Comparison of ENCODE assay signal across 10 cellular contexts in genomic region chr12:27970981-27971489, GRCh38. TPM values are rescaled to one million over a fixed set of nuclear protein-coding genes. Genes with fewer than 3 reads are reported as not detected.
DNase-seq lines count a peak whose midpoint lies in the region; ATAC-seq, FAIRE-seq and TF ChIP-seq lines count a peak whose summit lies in the region.
"Had no signal": no experiment of that assay in that cellular context is flagged by ENCODE, and none has a peak within 500 bp of the region (broad histone marks: within the 10 kb centered on the region; RNA-seq: fewer than 3 reads in every experiment).

No MANE protein-coding gene starts in this region.

- intact Hi-C loops in Right ventricle myocardium inferior (cut with DNase I) (no loop called here), cardiac septum (cut with DNase I) (no loop called here), endothelial cell of umbilical vein (cut with micrococcal nuclease) (loop anchor here (2.0 to 5.0 kb wide), 2 partner anchors 51 to 992 kb away; no protein-coding TSS in a partner anchor), CD14-positive monocyte (cut with micrococcal nuclease) (no loop called here)

- H3K27ac ChIP-seq in endothelial cell of umbilical vein (ENCODE audit: insufficient read depth, low read depth, low read length) (no peak overlapping the region), mucosa of rectum (ENCODE audit: low read depth in 2 of 2, low read length in 2 of 2) (no peak overlapping the region)

- H3K9ac ChIP-seq in endothelial cell of umbilical vein (replicated peaks; ENCODE audit: extremely low read depth, insufficient read depth, low read length) = no peak overlapping the region
- no peak overlapping the region for H3K9ac ChIP-seq in mucosa of rectum (ENCODE audit: low read depth in 1 of 2, low read length in 2 of 2)

- peak overlapping the region in 1 of 2 donors; percentile 85 for H3K4me3 Mint-ChIP-seq in CD14-positive monocyte

- H3K36me3 ChIP-seq in endothelial cell of umbilical vein (ENCODE audit: control insufficient read depth in 2 of 2, extremely low read depth in 1 of 2, insufficient read depth in 2 of 2, low read length in 2 of 2) = no peaks in the 10 kb centered on the region
- no peaks in the 10 kb centered on the region for H3K36me3 ChIP-seq in mucosa of rectum (ENCODE audit: control insufficient read depth in 2 of 2, insufficient read depth in 2 of 2, low read length in 2 of 2)

- H4K20me1 ChIP-seq in endothelial cell of umbilical vein (replicated peaks; ENCODE audit: control insufficient read depth, extremely low read depth, insufficient read depth, low read length) = no peaks in the 10 kb centered on the region

- H3K79me2 ChIP-seq in endothelial cell of umbilical vein (ENCODE audit: control insufficient read depth, insufficient read depth, low read length) = no peaks in the 10 kb centered on the region

- TF ChIP-seq CTCF in endothelial cell of umbilical vein (IDR thresholded peaks at IDR 0.05; ENCODE audit: extremely low read depth in 1 of 2, insufficient read depth in 1 of 2, low read depth in 1 of 2, low read length in 2 of 2) (no peak), CD14-positive monocyte (IDR thresholded peaks at IDR 0.05) (no peak)

- H3K27ac Mint-ChIP-seq in CD14-positive monocyte = no peak overlapping the region

- POLR2A ChIA-PET in endothelial cell of umbilical vein (lab: Charles Lee) = no interaction called here

- no peaks in the 10 kb centered on the region for H3K9me3 ChIP-seq in endothelial cell of umbilical vein (replicated peaks; ENCODE audit: control insufficient read depth, insufficient read depth, low read length)
- H3K9me3 ChIP-seq in mucosa of rectum (ENCODE audit: control insufficient read depth in 2 of 2, low read length in 2 of 2) = no peaks in the 10 kb centered on the region

- ATAC-seq in Right ventricle myocardium inferior (peak; percentile 17), GM21619 (IDR thresholded peaks at IDR 0.05; ENCODE audit: unreplicated experiment) (no peak)

- no peak for DNase-seq in Right ventricle myocardium inferior (ENCODE audit: missing footprints)
- DNase-seq in cardiac septum (ENCODE audit: low spot score) = no peak
- DNase-seq in endothelial cell of umbilical vein (ENCODE audit: low read depth, low spot score) = no peak
- no peak for DNase-seq in CD14-positive monocyte (ENCODE audit: low spot score)
- no peak for DNase-seq in RCC 7860 (ENCODE audit: low spot score)
- no peak for DNase-seq in OCI-M2 (lab: John Stamatoyannopoulos, UW; ENCODE audit: unreplicated experiment)
- DNase-seq: activated naive CD4-positive, alpha-beta T cell; DMS153 had no signal

- peaks cover 0 to 29% (median 15%) of the 10 kb centered on the region in 7 donors for H3K9me3 Mint-ChIP-seq in CD14-positive monocyte

- H2AFZ ChIP-seq in endothelial cell of umbilical vein (ENCODE audit: low read depth, low read length) = peak overlapping the region; percentile 93

- H3K27me3 ChIP-seq in endothelial cell of umbilical vein (ENCODE audit: control insufficient read depth in 2 of 2, insufficient read depth in 2 of 2, low read length in 2 of 2) (peaks cover 0 to 1% of the 10 kb centered on the region in 2 experiments), mucosa of rectum (ENCODE audit: control insufficient read depth in 2 of 2, insufficient read depth in 2 of 2, low read length in 2 of 2) (peaks cover 57 to 66% of the 10 kb centered on the region in 2 donors)

- peaks cover 53% of the 10 kb centered on the region for H3K4me1 ChIP-seq in endothelial cell of umbilical vein (ENCODE audit: control insufficient read depth, extremely low read depth, insufficient read depth, low read length)
- H3K4me1 ChIP-seq in mucosa of rectum (ENCODE audit: control insufficient read depth in 2 of 2, insufficient read depth in 2 of 2, low read length in 2 of 2) = peaks cover 6 to 19% of the 10 kb centered on the region in 2 donors

- FAIRE-seq in endothelial cell of umbilical vein (lab: Jason Lieb, UNC) = peak; percentile 28
- FAIRE-seq in RCC 7860 (lab: Jason Lieb, UNC) = no peak

- H3K9me1 ChIP-seq in endothelial cell of umbilical vein (replicated peaks; ENCODE audit: control insufficient read depth, extremely low read depth, insufficient read depth, low read length) = no peaks in the 10 kb centered on the region

- dilution Hi-C loops in endothelial cell of umbilical vein (cut with MboI; ENCODE audit: extremely low pct_ligation_motif_present, low sequenced_read_pairs) = no loop called here

- H3K4me3 ChIP-seq in endothelial cell of umbilical vein (replicated peaks in 1 of 3; ENCODE audit: insufficient read depth in 1 of 3, low read depth in 1 of 3, low read length in 3 of 3) (peak overlapping the region in 1 of 3 experiments; percentile 7), mucosa of rectum (ENCODE audit: low read length in 2 of 2) (peak overlapping the region; percentile 37 to 38)

- TF ChIP-seq POLR2A in endothelial cell of umbilical vein (IDR thresholded peaks at IDR 0.05; ENCODE audit: low read depth, low read length) = no peak

- CTCF ChIA-PET in endothelial cell of umbilical vein (lab: Charles Lee) = interaction anchor here (0.9 to 2.8 kb wide), 10 partner anchors 15 to 1029 kb away, joined by 3 to 20 read pairs (median 4); no protein-coding TSS in a partner anchor

- peaks cover 16% of the 10 kb centered on the region for H3K4me1 Mint-ChIP-seq in CD14-positive monocyte

- peaks cover 4 to 6% of the 10 kb centered on the region in 2 donors for H3K36me3 Mint-ChIP-seq in CD14-positive monocyte

- no TSS peak for BruUV-seq in endothelial cell of umbilical vein (replicated peaks; lab: Mats Ljungman, UMichigan)

- peaks cover 86 to 96% (median 88%) of the 10 kb centered on the region in 3 donors for H3K27me3 Mint-ChIP-seq in CD14-positive monocyte (ENCODE audit: low read depth in 3 of 3)

- H3K4me2 ChIP-seq in endothelial cell of umbilical vein (ENCODE audit: insufficient read depth, low read length) = peak overlapping the region; percentile 33

TF ChIP-seq in endothelial cell of umbilical vein, 7 proteins besides CTCF, POLR2A, EP300 and RAD21:
- TF ChIP-seq POLR2AphosphoS5 (IDR thresholded peaks at IDR 0.05; ENCODE audit: insufficient read depth, low read depth, low read length) (no peak), JUN (IDR thresholded peaks at IDR 0.05; ENCODE audit: borderline replicate concordance, insufficient read depth, insufficient read length, low read depth) (no peak), GATA2 (IDR thresholded peaks at IDR 0.05; ENCODE audit: insufficient read depth, insufficient read length, low read depth, low read length) (no peak), MAX (IDR thresholded peaks at IDR 0.05; ENCODE audit: insufficient read depth, insufficient read length) (no peak), MYC (IDR thresholded peaks at IDR 0.05; ENCODE audit: low read depth, low read length) (no peak), EZH2 (IDR thresholded peaks at IDR 0.05; ENCODE audit: borderline replicate concordance, low read depth, low read length, severe bottlenecking) (no peak), FOS (IDR thresholded peaks at IDR 0.05; ENCODE audit: borderline replicate concordance, insufficient read depth, low read length) (no peak)

RNA-seq across cellular contexts. Expression of gene PTHLH, which starts 1.5 kb away (rescaled TPM):
- total RNA-seq in Right ventricle myocardium inferior = not detected
- total RNA-seq in cardiac septum = 1.9 TPM
- total RNA-seq in endothelial cell of umbilical vein = 0.60 and 1.1 TPM in 2 replicates
- polyA plus RNA-seq in endothelial cell of umbilical vein = 0.65 and 0.99 TPM in 2 replicates
- polyA plus RNA-seq in endothelial cell of umbilical vein (2011; cell fraction: cytosol; rRNA removed) = 1.1 and 1.8 TPM in 2 replicates
- 1.1 and 1.3 TPM in 2 replicates for polyA plus RNA-seq in endothelial cell of umbilical vein (2011; cell fraction: nucleus; rRNA removed)
- 0.76 and 4.1 TPM in 2 replicates for polyA plus RNA-seq in endothelial cell of umbilical vein (2012)
- 0.08 and 0.53 TPM in 2 replicates for polyA minus RNA-seq in endothelial cell of umbilical vein
- polyA minus RNA-seq in endothelial cell of umbilical vein (2011; cell fraction: cytosol; rRNA and poly(A)+ RNA removed) = not detected
- polyA minus RNA-seq in endothelial cell of umbilical vein (2011; cell fraction: nucleus; rRNA and poly(A)+ RNA removed) = 2.3 and 2.6 TPM in 2 replicates
- not detected for polyA plus RNA-seq in CD14-positive monocyte
